ENCODE assay signal across 1 cellular context in the genomic region with DNA sequence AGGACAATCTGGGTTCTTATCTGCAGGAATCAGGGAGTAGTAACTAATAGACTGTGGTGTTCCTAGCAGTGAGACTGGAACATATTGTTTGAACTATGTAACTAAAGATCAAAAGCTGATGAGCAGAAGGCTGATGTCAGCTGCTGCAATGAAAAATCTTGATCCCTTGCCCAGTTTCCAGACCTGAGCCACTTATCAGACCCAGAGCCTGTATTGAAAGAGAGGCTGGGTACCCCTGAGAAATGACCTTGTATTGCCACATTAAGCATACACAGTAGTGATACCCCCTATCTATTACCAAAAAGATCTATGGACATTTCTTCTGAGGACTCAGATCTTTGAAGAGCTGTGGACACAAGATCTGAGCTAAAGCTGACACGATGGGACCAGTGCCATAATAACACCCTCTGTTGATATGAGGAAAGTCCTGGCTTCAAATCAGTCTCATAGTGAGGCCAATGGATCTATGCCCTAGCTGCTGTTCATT.
TF ChIP-seq lines count a peak whose summit lies in the region.

No MANE protein-coding gene starts in this region.

TF ChIP-seq in HCT116, 20 proteins besides CTCF, POLR2A, EP300 and RAD21 (continued from another document):
- TF ChIP-seq, protein P1, sequence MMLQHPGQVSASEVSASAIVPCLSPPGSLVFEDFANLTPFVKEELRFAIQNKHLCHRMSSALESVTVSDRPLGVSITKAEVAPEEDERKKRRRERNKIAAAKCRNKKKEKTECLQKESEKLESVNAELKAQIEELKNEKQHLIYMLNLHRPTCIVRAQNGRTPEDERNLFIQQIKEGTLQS (IDR thresholded peaks at IDR 0.05), result no peak
- no peak for TF ChIP-seq SRF (IDR thresholded peaks at IDR 0.05; ENCODE audit: low read depth)
